12 cellular contexts compared by ENCODE assay signal in genomic region chr14:91284791-91285548, GRCh38. TPM values are rescaled to one million over a fixed set of nuclear protein-coding genes. Genes with fewer than 3 reads are reported as not detected.
A peak's percentile ranks its signal among the peaks of the same experiment; 100 is the strongest.
DNase-seq lines count a peak whose midpoint lies in the region; ATAC-seq and TF ChIP-seq lines count a peak whose summit lies in the region.
"Had no signal": no experiment of that assay in that cellular context is flagged by ENCODE, and none has a peak within 500 bp of the region (broad histone marks: within the 10 kb centered on the region; RNA-seq: fewer than 3 reads in every experiment).

No MANE protein-coding gene starts in this region.

- no peak for TF ChIP-seq CTCF in astrocyte of the spinal cord (IDR thresholded peaks at IDR 0.05; ENCODE audit: low read depth, low read length)

- H3K9me3 ChIP-seq in KOPT-K1 (ENCODE audit: insufficient read depth, low read length, poor library complexity, severe bottlenecking), result no peaks in the 10 kb centered on the region

- H3K27me3 Mint-ChIP-seq in T-helper 1 cell treated with Interleukin-12 subunit alpha and Interleukin-12 subunit beta and Interleukin-4 antibody, amounts not matched to agents 30 μg/mL and 1 μg/mL, for 36 hours (ENCODE audit: low read depth), result no peaks in the 10 kb centered on the region

- H3K36me3 Mint-ChIP-seq in T-helper 1 cell treated with Interleukin-12 subunit alpha and Interleukin-12 subunit beta and Interleukin-4 antibody, amounts not matched to agents 30 μg/mL and 1 μg/mL, for 36 hours (ENCODE audit: low read depth), result peaks cover 62% of the 10 kb centered on the region

- peaks cover 92% of the 10 kb centered on the region for H3K36me3 ChIP-seq in KOPT-K1 (ENCODE audit: insufficient read depth, low read length)

- H3K4me1 Mint-ChIP-seq in T-helper 1 cell treated with Interleukin-12 subunit alpha and Interleukin-12 subunit beta and Interleukin-4 antibody, amounts not matched to agents 30 μg/mL and 1 μg/mL, for 36 hours (ENCODE audit: low read depth), result peaks cover 17% of the 10 kb centered on the region

- peak overlapping the region; percentile 100 for H3K27ac ChIP-seq in KOPT-K1 (ENCODE audit: low read depth, low read length, poor library complexity, severe bottlenecking)

- H3K27ac Mint-ChIP-seq in T-helper 1 cell treated with Interleukin-12 subunit alpha and Interleukin-12 subunit beta and Interleukin-4 antibody, amounts not matched to agents 30 μg/mL and 1 μg/mL, for 36 hours, result peak overlapping the region; percentile 38

- no peak overlapping the region for H3K4me3 ChIP-seq in astrocyte of the spinal cord (ENCODE audit: low read depth, low read length)

- no peak for ATAC-seq in GM19023 (IDR thresholded peaks at IDR 0.05; ENCODE audit: unreplicated experiment)
- ATAC-seq: esophagus mucosa had no signal

- H3K9me3 Mint-ChIP-seq in T-helper 1 cell treated with Interleukin-12 subunit alpha and Interleukin-12 subunit beta and Interleukin-4 antibody, amounts not matched to agents 30 μg/mL and 1 μg/mL, for 36 hours, result no peaks in the 10 kb centered on the region

- H3K4me3 Mint-ChIP-seq in T-helper 1 cell treated with Interleukin-12 subunit alpha and Interleukin-12 subunit beta and Interleukin-4 antibody, amounts not matched to agents 30 μg/mL and 1 μg/mL, for 36 hours, result no peak overlapping the region

- in situ Hi-C loops in astrocyte of the spinal cord (cut with HindIII; ENCODE audit: low sequenced_read_pairs), result no loop called here

- DNase-seq in T-helper 1 cell, result no peak
- DNase-seq in astrocyte of the spinal cord (ENCODE audit: low read depth, low spot score), result peak; percentile 43
- DNase-seq in posterior vena cava (ENCODE audit: low spot score), result peak; percentile 58
- no peak for DNase-seq in C1 segment of cervical spinal cord (lab: John Stamatoyannopoulos, UW)
- no peak for DNase-seq in activated CD8-positive, alpha-beta memory T cell treated with anti-CD3 and anti-CD28 coated beads for 24 hours
- DNase-seq: anterior cingulate cortex; occipital lobe; stimulated activated CD4-positive, alpha-beta T cell treated with anti-CD3 and anti-CD28 coated beads, Interleukin-4, amount 100 ng/mL, for 1 hour had no signal

- intact Hi-C loops in posterior vena cava (cut with DNase I), result loop anchor here (5.0 kb wide), 2 partner anchors 108 to 383 kb away; no protein-coding TSS in a partner anchor

RNA-seq across cellular contexts. Expression of gene GPR68, which starts 40.5 kb away (rescaled TPM):
- total RNA-seq in posterior vena cava, result 1 to 10 TPM; 3.2 to 6.4 TPM

Comparison
In these comparisons a context has a peak if more than half of its experiments do, and no peak if none do; other contexts are left out.
1. DNase-seq: peak in astrocyte of the spinal cord (single experiment) and posterior vena cava (single experiment); none in T-helper 1 cell (0 of 5), C1 segment of cervical spinal cord (0 of 14) and activated CD8-positive, alpha-beta memory T cell treated with anti-CD3 and anti-CD28 coated beads for 24 hours (single experiment).